ENCODE assay signal across 12 cellular contexts in the genomic region with DNA sequence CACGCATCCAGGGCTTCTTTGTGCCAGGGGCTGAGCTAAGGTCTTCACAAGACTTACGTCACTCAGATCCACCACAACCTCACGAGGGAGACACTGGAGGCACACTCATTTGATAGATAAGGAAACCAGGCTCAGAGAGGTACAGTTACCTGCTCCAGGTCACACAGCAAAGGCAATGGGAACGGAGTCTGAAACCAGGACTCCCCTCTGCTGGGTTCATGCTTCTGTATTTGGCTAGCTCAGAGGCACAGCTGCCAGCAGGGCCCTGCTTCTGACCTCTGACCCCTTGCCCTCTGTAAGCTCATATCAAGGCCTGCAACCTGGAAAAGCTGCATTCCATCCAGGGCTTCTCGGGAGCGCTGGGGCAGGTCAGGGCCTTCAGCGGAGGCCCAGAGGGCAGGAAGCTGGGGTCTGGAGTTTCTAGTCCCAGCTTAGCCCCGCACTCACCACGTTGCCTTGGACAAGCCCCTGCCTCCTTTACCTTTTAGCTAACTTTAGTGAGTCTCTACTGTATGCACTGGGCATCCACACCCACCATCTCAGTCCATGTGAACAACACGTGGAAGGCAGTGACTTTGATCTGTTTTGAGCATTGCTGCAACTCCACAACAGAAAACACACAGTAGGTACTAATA. TPM values are rescaled to one million over a fixed set of nuclear protein-coding genes. Genes with fewer than 3 reads are reported as not detected.
DNase-seq lines count a peak whose midpoint lies in the region; ATAC-seq and TF ChIP-seq lines count a peak whose summit lies in the region.
"Had no signal": no experiment of that assay in that cellular context is flagged by ENCODE, and none has a peak within 500 bp of the region (broad histone marks: within the 10 kb centered on the region; RNA-seq: fewer than 3 reads in every experiment).

No MANE protein-coding gene starts in this region.

- no peak overlapping the region for H4K5ac ChIP-seq in mesendoderm (ENCODE audit: low read length)

- no peak overlapping the region for H3K9ac ChIP-seq in mesendoderm (ENCODE audit: low read length)

- no peaks in the 10 kb centered on the region for H3K36me3 ChIP-seq in mesendoderm (ENCODE audit: control insufficient read depth, insufficient read depth, low read length)

- ATAC-seq in stimulated activated naive B cell treated with anti-CD40 and anti-IgM and Interleukin-4, amounts not matched to agents 10 μg/mL and 1 μg/mL and 100 μg/mL, for 72 hours (replicated peaks), result no peak
- no peak for ATAC-seq in sciatic nerve
- ATAC-seq in HG03565 (IDR thresholded peaks at IDR 0.05; ENCODE audit: unreplicated experiment), result no peak

- H3K4ac ChIP-seq in mesendoderm (ENCODE audit: low read depth, low read length), result no peak overlapping the region

- H3K36me3 Mint-ChIP-seq in HFFc6 (ENCODE audit: low read depth), result peaks cover 15% of the 10 kb centered on the region
- H3K36me3 Mint-ChIP-seq in dendritic cell treated with granulocyte-macrophage colony-stimulating factor and Interleukin-4, amounts not matched to agents 40 ng/mL and 50 ng/mL, for 4 days (ENCODE audit: low read depth), result peaks cover 14% of the 10 kb centered on the region
- no peaks in the 10 kb centered on the region for H3K36me3 Mint-ChIP-seq in stimulated activated naive B cell treated with anti-CD40 and anti-IgM and Interleukin-4, amounts not matched to agents 10 μg/mL and 1 μg/mL and 100 μg/mL, for 72 hours
- H3K36me3 Mint-ChIP-seq: activated naive CD8-positive, alpha-beta T cell treated with anti-CD3 and anti-CD28 coated beads for 36 hours had no signal

- H2BK120ac ChIP-seq in mesendoderm (ENCODE audit: low read depth, low read length), result no peak overlapping the region

- no peaks in the 10 kb centered on the region for H3K27me3 ChIP-seq in mesendoderm (ENCODE audit: insufficient read depth, low read length, poor library complexity)

- no peak overlapping the region for H4K8ac ChIP-seq in mesendoderm (ENCODE audit: low read depth, low read length)

- no peaks in the 10 kb centered on the region for H3K79me1 ChIP-seq in mesendoderm (ENCODE audit: low read length)

- H2BK5ac ChIP-seq in mesendoderm (ENCODE audit: low read length), result no peak overlapping the region

- peak overlapping the region; percentile 30 for H3K56ac ChIP-seq in mesendoderm (ENCODE audit: low read length)

- H3K9me3 Mint-ChIP-seq in HFFc6, result no peaks in the 10 kb centered on the region
- no peaks in the 10 kb centered on the region for H3K9me3 Mint-ChIP-seq in dendritic cell treated with granulocyte-macrophage colony-stimulating factor and Interleukin-4, amounts not matched to agents 40 ng/mL and 50 ng/mL, for 4 days
- H3K9me3 Mint-ChIP-seq in stimulated activated naive B cell treated with anti-CD40 and anti-IgM and Interleukin-4, amounts not matched to agents 10 μg/mL and 1 μg/mL and 100 μg/mL, for 72 hours, result no peaks in the 10 kb centered on the region
- H3K9me3 Mint-ChIP-seq: activated naive CD8-positive, alpha-beta T cell treated with anti-CD3 and anti-CD28 coated beads for 36 hours had no signal

- H3K4me1 ChIP-seq in mesendoderm (ENCODE audit: control insufficient read depth, low read depth, low read length), result no peaks in the 10 kb centered on the region

- H3K79me2 ChIP-seq in mesendoderm (ENCODE audit: control insufficient read depth, insufficient read depth, low read length), result no peaks in the 10 kb centered on the region

- H3K4me3 Mint-ChIP-seq in HFFc6, result no peak overlapping the region
- H3K4me3 Mint-ChIP-seq in dendritic cell treated with granulocyte-macrophage colony-stimulating factor and Interleukin-4, amounts not matched to agents 40 ng/mL and 50 ng/mL, for 4 days, result no peak overlapping the region
- H3K4me3 Mint-ChIP-seq in stimulated activated naive B cell treated with anti-CD40 and anti-IgM and Interleukin-4, amounts not matched to agents 10 μg/mL and 1 μg/mL and 100 μg/mL, for 72 hours, result no peak overlapping the region
- H3K4me3 Mint-ChIP-seq: activated naive CD8-positive, alpha-beta T cell treated with anti-CD3 and anti-CD28 coated beads for 36 hours had no signal

- no peak overlapping the region for H3K4me3 ChIP-seq in mesendoderm (ENCODE audit: low read length)

- no peak overlapping the region for H2BK15ac ChIP-seq in mesendoderm (replicated peaks; ENCODE audit: low read depth)

- WGBS in mesendoderm (ENCODE audit: extremely low coverage, insufficient coverage, low lambda C conversion rate), result no CpG with 5 or more reads among the region's 10 CpGs

- no peak overlapping the region for H3K18ac ChIP-seq in mesendoderm (ENCODE audit: low read length)

- H3K27ac ChIP-seq in mesendoderm (ENCODE audit: low read depth, low read length), result no peak overlapping the region
- H3K27ac ChIP-seq: C4-2B had no signal

- DNase-seq in HFFc6, result no peak
- no peak for DNase-seq in mesendoderm
- DNase-seq in stimulated activated naive B cell treated with anti-CD40 and anti-IgM and Interleukin-4, amounts not matched to agents 10 μg/mL and 1 μg/mL and 100 μg/mL, for 72 hours, result no peak
- no peak for DNase-seq in sciatic nerve (ENCODE audit: low spot score)
- no peak for DNase-seq in activated effector memory CD4-positive, alpha-beta T cell treated with Interleukin-2 at 50 U/mL for 16 hours
- DNase-seq in NCI-H748 treated with DMSO at 0.1 percent for 48 hours (lab: John Stamatoyannopoulos, UW), result no peak
- DNase-seq: activated naive CD8-positive, alpha-beta T cell treated with anti-CD3 and anti-CD28 coated beads for 36 hours; GDM1; hypothalamus had no signal

- H3K27ac Mint-ChIP-seq in HFFc6, result peak overlapping the region; percentile 83
- peak overlapping the region; percentile 33 for H3K27ac Mint-ChIP-seq in dendritic cell treated with granulocyte-macrophage colony-stimulating factor and Interleukin-4, amounts not matched to agents 40 ng/mL and 50 ng/mL, for 4 days
- peak overlapping the region; percentile 44 for H3K27ac Mint-ChIP-seq in stimulated activated naive B cell treated with anti-CD40 and anti-IgM and Interleukin-4, amounts not matched to agents 10 μg/mL and 1 μg/mL and 100 μg/mL, for 72 hours
- H3K27ac Mint-ChIP-seq: activated naive CD8-positive, alpha-beta T cell treated with anti-CD3 and anti-CD28 coated beads for 36 hours had no signal

- no peak overlapping the region for H3K4me2 ChIP-seq in mesendoderm (ENCODE audit: low read length)

- intact Hi-C loops in dendritic cell treated with granulocyte-macrophage colony-stimulating factor and Interleukin-4, amounts not matched to agents 40 ng/mL and 50 ng/mL, for 4 days (cut with micrococcal nuclease), result no loop called here
- intact Hi-C loops in sciatic nerve (cut with DNase I), result loop anchor here (5.0 kb wide), 1 partner anchor 40 kb away; no protein-coding TSS in a partner anchor

- no peak overlapping the region for H2AK5ac ChIP-seq in mesendoderm (ENCODE audit: low read length)

- peaks cover 75% of the 10 kb centered on the region for H3K4me1 Mint-ChIP-seq in HFFc6 (ENCODE audit: low read depth)
- peaks cover 58% of the 10 kb centered on the region for H3K4me1 Mint-ChIP-seq in dendritic cell treated with granulocyte-macrophage colony-stimulating factor and Interleukin-4, amounts not matched to agents 40 ng/mL and 50 ng/mL, for 4 days (ENCODE audit: low read depth)
- peaks cover 9 to 11% of the 10 kb centered on the region in 2 donors for H3K4me1 Mint-ChIP-seq in stimulated activated naive B cell treated with anti-CD40 and anti-IgM and Interleukin-4, amounts not matched to agents 10 μg/mL and 1 μg/mL and 100 μg/mL, for 72 hours

- H3K23ac ChIP-seq in mesendoderm (ENCODE audit: low read length), result no peak overlapping the region

- TF ChIP-seq CTCF in HFFc6 (IDR thresholded peaks at IDR 0.05), result no peak

- H3K27me3 Mint-ChIP-seq in HFFc6 (ENCODE audit: insufficient read depth), result peaks cover 2% of the 10 kb centered on the region; the same call in 1 of the 2 replicates
- peaks cover 7% of the 10 kb centered on the region for H3K27me3 Mint-ChIP-seq in dendritic cell treated with granulocyte-macrophage colony-stimulating factor and Interleukin-4, amounts not matched to agents 40 ng/mL and 50 ng/mL, for 4 days
- peaks cover 10 to 11% of the 10 kb centered on the region in 2 donors for H3K27me3 Mint-ChIP-seq in stimulated activated naive B cell treated with anti-CD40 and anti-IgM and Interleukin-4, amounts not matched to agents 10 μg/mL and 1 μg/mL and 100 μg/mL, for 72 hours
- H3K27me3 Mint-ChIP-seq: activated naive CD8-positive, alpha-beta T cell treated with anti-CD3 and anti-CD28 coated beads for 36 hours had no signal

RNA-seq across cellular contexts. Expression of gene HSPG2, which starts 34.6 kb away (rescaled TPM):
- 100 to 1,000 TPM; 275 to 430 (median 297) TPM for total RNA-seq in HFFc6 (2021; fragmentation: NEBNext Ultra II Directional; extraction: Animal tissue kit (Norgen Biotek cat#: 25700))
- polyA plus RNA-seq in mesendoderm (2013, experiment 1 of 2), result 10.1 TPM
- 9.4 TPM for polyA plus RNA-seq in mesendoderm (2013, experiment 2 of 2)
- total RNA-seq in sciatic nerve, result 887 TPM

Comparison
In these comparisons a context has a peak if more than half of its experiments do, and no peak if none do; other contexts are left out.
1. H3K27ac Mint-ChIP-seq: peak in every context shown above with its lines; median percentile 83 in HFFc6; 44 in stimulated activated naive B cell treated with anti-CD40 and anti-IgM and Interleukin-4, amounts not matched to agents 10 μg/mL and 1 μg/mL and 100 μg/mL, for 72 hours; 33 in dendritic cell treated with granulocyte-macrophage colony-stimulating factor and Interleukin-4, amounts not matched to agents 40 ng/mL and 50 ng/mL, for 4 days.